ENCODE assay signal across 30 cellular contexts in the genomic region with DNA sequence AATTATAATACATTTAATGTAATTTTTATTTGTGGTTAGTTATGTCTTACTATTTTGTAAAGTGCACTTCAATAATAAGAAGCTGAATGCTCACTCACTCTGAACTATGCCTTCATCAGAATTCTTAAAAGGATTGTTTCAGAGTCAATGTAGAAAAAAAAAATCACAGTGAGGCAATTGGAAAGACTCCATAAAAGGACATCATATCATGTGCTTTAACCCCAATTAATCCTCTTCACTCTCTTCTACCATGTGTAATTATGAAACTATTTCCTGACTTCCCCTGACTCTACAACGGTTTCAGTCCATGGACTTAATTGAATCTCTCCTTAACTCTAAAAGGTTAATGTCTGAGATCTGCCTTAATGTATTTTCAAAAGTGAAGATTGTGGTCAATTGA.
"Had no signal": no experiment of that assay in that cellular context is flagged by ENCODE, and none has a peak within 500 bp of the region (broad histone marks: within the 10 kb centered on the region; RNA-seq: fewer than 3 reads in every experiment).

No MANE protein-coding gene starts in this region.

- FAIRE-seq: frontal cortex had no signal

- DNase-seq: activated B cell treated with CpG ODN at 0.5 μM for 24 hours; activated CD4-positive, alpha-beta memory T cell treated with anti-CD3 and anti-CD28 coated beads for 36 hours; activated CD4-positive, alpha-beta T cell treated with anti-CD3 and anti-CD28 coated beads, Interleukin-2, amount 10 ng/mL, durations not matched to agents 24 days and 14 days; activated CD8-positive, alpha-beta memory T cell treated with anti-CD3 and anti-CD28 coated beads, Interleukin-2, amount 10 ng/mL, durations not matched to agents 7 days and 5 days; activated CD8-positive, alpha-beta memory T cell treated with anti-CD3 and anti-CD28 coated beads, Interleukin-2, amount 50 U/mL, for 4 hours; activated CD8-positive, alpha-beta T cell treated with anti-CD3 and anti-CD28 coated beads, Interleukin-2, amount 10 ng/mL, durations not matched to agents 7 days and 5 days; activated effector memory CD4-positive, alpha-beta T cell treated with anti-CD3 and anti-CD28 coated beads, Interleukin-2, amount 50 U/mL, for 16 hours; activated naive CD4-positive, alpha-beta T cell treated with anti-CD3 and anti-CD28 coated beads for 36 hours; activated naive CD8-positive, alpha-beta T cell treated with anti-CD3 and anti-CD28 coated beads for 36 hours; activated naive CD8-positive, alpha-beta T cell treated with anti-CD3 and anti-CD28 coated beads, Interleukin-2, amount 50 U/mL, for 24 hours; activated T-cell treated with anti-CD3 and anti-CD28 coated beads, Interleukin-2, amount 50 U/mL, for 1 hour; activated T-cell treated with anti-CD3 and anti-CD28 coated beads, Interleukin-2, amount 50 U/mL, for 48 hours; adrenal gland; central memory CD4-positive, alpha-beta T cell; cerebellar nuclear complex; colonic mucosa; dorsolateral prefrontal cortex; effector memory CD4-positive, alpha-beta T cell; endodermal cell; foreskin fibroblast; head of caudate nucleus; T-helper 17 cell; T1000; WERI-Rb-1 had no signal

- H3K9me3 ChIP-seq: adrenal gland, ascending aorta, colonic mucosa had no signal

- H3K27ac ChIP-seq: adrenal gland, ascending aorta, breast epithelium, cardiac muscle cell, colonic mucosa, dorsolateral prefrontal cortex, WERI-Rb-1 had no signal

- H3K36me3 ChIP-seq: adrenal gland, ascending aorta, breast epithelium, cardiac muscle cell, colonic mucosa, WERI-Rb-1 had no signal

- H3K4me3 ChIP-seq: adrenal gland, ascending aorta, breast epithelium, cardiac muscle cell, colonic mucosa, dorsolateral prefrontal cortex had no signal

- ATAC-seq: activated CD4-positive, CD25-positive, alpha-beta regulatory T cell treated with anti-CD3 and anti-CD28 coated beads, Interleukin-2, amount 50 U/mL, for 24 hours; activated CD8-positive, alpha-beta memory T cell treated with anti-CD3 and anti-CD28 coated beads, Interleukin-2, amount 10 ng/mL, durations not matched to agents 7 days and 5 days; activated CD8-positive, alpha-beta T cell treated with anti-CD3 and anti-CD28 coated beads, Interleukin-2, amount 10 ng/mL, durations not matched to agents 7 days and 5 days; activated naive CD8-positive, alpha-beta T cell treated with anti-CD3 and anti-CD28 coated beads, Interleukin-2, amount 50 U/mL, for 24 hours; esophagus mucosa; T-helper 17 cell had no signal

- H3K27me3 ChIP-seq: adrenal gland, ascending aorta, breast epithelium, cardiac muscle cell, colonic mucosa, dorsolateral prefrontal cortex had no signal

- H3K4me1 ChIP-seq: adrenal gland, ascending aorta, breast epithelium, colonic mucosa had no signal
